22 cellular contexts compared by ENCODE assay signal in the genomic region with DNA sequence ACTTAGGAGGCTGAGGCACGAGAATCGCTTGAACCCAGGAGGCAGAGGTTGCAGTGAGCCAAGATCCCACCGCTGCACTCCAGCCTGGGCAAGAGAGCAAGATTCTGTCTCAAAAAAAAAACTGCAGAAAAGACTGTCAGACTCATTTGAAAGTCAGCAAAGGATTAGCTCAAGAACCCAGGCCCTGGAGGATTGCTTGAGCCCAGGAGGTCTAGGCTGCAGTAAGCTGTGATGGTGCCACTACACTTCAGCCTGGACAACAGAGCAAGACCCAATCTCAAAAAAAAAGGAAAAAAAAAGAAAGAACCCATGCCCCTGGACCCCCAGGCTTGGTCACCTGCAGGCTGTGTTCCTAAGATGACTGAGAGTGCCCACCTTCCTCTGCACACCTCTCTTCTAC. TPM values are rescaled to one million over a fixed set of nuclear protein-coding genes. Genes with fewer than 3 reads are reported as not detected.
"Had no signal": no experiment of that assay in that cellular context is flagged by ENCODE, and none has a peak within 500 bp of the region (broad histone marks: within the 10 kb centered on the region; RNA-seq: fewer than 3 reads in every experiment).

No MANE protein-coding gene starts in this region.

- H3K4me3 Mint-ChIP-seq: dendritic cell treated with granulocyte-macrophage colony-stimulating factor and Interleukin-4, amounts not matched to agents 40 ng/mL and 50 ng/mL, for 4 days; effector memory CD8-positive, alpha-beta T cell; mesothelial cell of epicardium; natural killer cell; neural progenitor cell had no signal

- H3K27me3 Mint-ChIP-seq: effector memory CD8-positive, alpha-beta T cell had no signal

- H3K4me2 ChIP-seq: neural progenitor cell had no signal

- ATAC-seq: effector memory CD8-positive, alpha-beta T cell; gastroesophageal sphincter; left lobe of liver; natural killer cell had no signal

- H3K4me1 ChIP-seq: neural progenitor cell, right atrium auricular region, uterus had no signal

- H3K27ac ChIP-seq: epithelial cell of prostate, esophagus muscularis mucosa, gastroesophageal sphincter, neural progenitor cell, ovary, right atrium auricular region, uterus had no signal

- H3K9ac ChIP-seq: neural progenitor cell had no signal

- H3K36me3 ChIP-seq: esophagus muscularis mucosa, gastroesophageal sphincter, neural progenitor cell, ovary, right atrium auricular region, uterus had no signal

- H3K27ac Mint-ChIP-seq: dendritic cell treated with granulocyte-macrophage colony-stimulating factor and Interleukin-4, amounts not matched to agents 40 ng/mL and 50 ng/mL, for 4 days; effector memory CD8-positive, alpha-beta T cell; mesothelial cell of epicardium; natural killer cell; neural progenitor cell had no signal

- DNase-seq: effector memory CD8-positive, alpha-beta T cell; glutamatergic neuron; islet precursor cell; mammary epithelial cell; natural killer cell; nucleus accumbens; ovary; small intestine; stimulated activated CD4-positive, alpha-beta T cell treated with anti-CD3 and anti-CD28 coated beads, Interleukin-12 subunit alpha, Interleukin-12 subunit beta, amount 100 ng/mL, for 4 hours; stimulated activated naive CD4-positive, alpha-beta T cell treated with Interleukin-2 at 50 U/mL for 16 hours; trophoblast cell; uterus had no signal

- H3K9me3 ChIP-seq: esophagus muscularis mucosa, gastroesophageal sphincter, ovary, right atrium auricular region, uterus had no signal

- H2AFZ ChIP-seq: neural progenitor cell had no signal

- H3K4me3 ChIP-seq: esophagus muscularis mucosa, gastroesophageal sphincter, neural progenitor cell, ovary, right atrium auricular region, uterus had no signal

- H3K36me3 Mint-ChIP-seq: mesothelial cell of epicardium, natural killer cell, neural progenitor cell had no signal

- H3K9me3 Mint-ChIP-seq: dendritic cell treated with granulocyte-macrophage colony-stimulating factor and Interleukin-4, amounts not matched to agents 40 ng/mL and 50 ng/mL, for 4 days; effector memory CD8-positive, alpha-beta T cell; natural killer cell; neural progenitor cell had no signal

- H3K27me3 ChIP-seq: neural progenitor cell, ovary, right atrium auricular region, uterus had no signal

- FAIRE-seq: colon, small intestine had no signal

RNA-seq across cellular contexts. Expression of a gene that starts 36.3 kb away (rescaled TPM):
- total RNA-seq: mammary epithelial cell, mesothelial cell of epicardium, myocyte had no signal
- polyA plus RNA-seq: mammary epithelial cell had no signal
